ENCODE assay signal across 22 cellular contexts in genomic region chr3:190621209-190621608, GRCh38.
"Had no signal": no experiment of that assay in that cellular context is flagged by ENCODE, and none has a peak within 500 bp of the region (broad histone marks: within the 10 kb centered on the region; RNA-seq: fewer than 3 reads in every experiment).

No MANE protein-coding gene starts in this region.

- H3K9me3 Mint-ChIP-seq: activated naive CD4-positive, alpha-beta T cell treated with anti-CD3 and anti-CD28 coated beads for 36 hours; mesothelial cell of epicardium had no signal

- H3K4me3 Mint-ChIP-seq: activated CD4-positive, alpha-beta T cell treated with anti-CD3 and anti-CD28 coated beads, Interleukin-2, amount 10 ng/mL, durations not matched to agents 7 days and 5 days; activated CD8-positive, alpha-beta T cell treated with anti-CD3 and anti-CD28 coated beads, Interleukin-2, amount 10 ng/mL, durations not matched to agents 7 days and 5 days; activated naive CD4-positive, alpha-beta T cell treated with anti-CD3 and anti-CD28 coated beads for 36 hours; activated T-cell treated with anti-CD3 and anti-CD28 coated beads, Interleukin-2, amount 50 U/mL, for 24 hours; mesothelial cell of epicardium; stimulated activated naive CD8-positive, alpha-beta T cell treated with anti-CD3 and anti-CD28 coated beads, Interleukin-15, amount 100 ng/mL, for 72 hours had no signal

- FAIRE-seq: endometrium, keratinocyte had no signal

- H3K4me3 ChIP-seq: colonic mucosa, gastrocnemius medialis, lower lobe of right lung, prostate gland, right atrium auricular region, suprapubic skin, transverse colon, uterus had no signal

- H3K36me3 ChIP-seq: brain microvascular endothelial cell, colonic mucosa, gastrocnemius medialis, prostate gland, right atrium auricular region, transverse colon, uterus had no signal

- H3K27me3 ChIP-seq: brain microvascular endothelial cell, colonic mucosa, gastrocnemius medialis, right atrium auricular region, suprapubic skin, transverse colon, uterus had no signal

- ATAC-seq: activated CD8-positive, alpha-beta T cell treated with anti-CD3 and anti-CD28 coated beads, Interleukin-2, amount 10 ng/mL, durations not matched to agents 7 days and 5 days; gastrocnemius medialis; stimulated activated naive CD8-positive, alpha-beta T cell treated with anti-CD3 and anti-CD28 coated beads, Interleukin-15, amount 100 ng/mL, for 72 hours had no signal

- H3K27ac ChIP-seq: brain microvascular endothelial cell, colonic mucosa, gastrocnemius medialis, lower lobe of right lung, prostate gland, right atrium auricular region, suprapubic skin, transverse colon, uterus had no signal

- DNase-seq: activated CD4-positive, alpha-beta T cell treated with anti-CD3 and anti-CD28 coated beads, Interleukin-2, amount 10 ng/mL, durations not matched to agents 7 days and 5 days; activated CD4-positive, CD25-positive, alpha-beta regulatory T cell; activated CD8-positive, alpha-beta T cell treated with anti-CD3 and anti-CD28 coated beads, Interleukin-2, amount 10 ng/mL, durations not matched to agents 7 days and 5 days; activated naive CD4-positive, alpha-beta T cell treated with anti-CD3 and anti-CD28 coated beads for 36 hours; activated T-cell treated with anti-CD3 and anti-CD28 coated beads, Interleukin-2, amount 50 U/mL, for 24 hours; aorta; brain microvascular endothelial cell; central memory CD4-positive, alpha-beta T cell; colonic mucosa; gastrocnemius medialis; head of caudate nucleus; lower lobe of right lung; stimulated activated naive CD8-positive, alpha-beta T cell treated with anti-CD3 and anti-CD28 coated beads, Interleukin-15, amount 100 ng/mL, for 72 hours; T-helper 9 cell; transverse colon; uterus had no signal

- H3K27me3 Mint-ChIP-seq: activated CD4-positive, alpha-beta T cell treated with anti-CD3 and anti-CD28 coated beads, Interleukin-2, amount 10 ng/mL, durations not matched to agents 7 days and 5 days; activated T-cell treated with anti-CD3 and anti-CD28 coated beads, Interleukin-2, amount 50 U/mL, for 24 hours; stimulated activated naive CD8-positive, alpha-beta T cell treated with anti-CD3 and anti-CD28 coated beads, Interleukin-15, amount 100 ng/mL, for 72 hours had no signal

- H3K4me1 ChIP-seq: colonic mucosa, gastrocnemius medialis, prostate gland, right atrium auricular region, suprapubic skin, transverse colon, uterus had no signal

- H3K27ac Mint-ChIP-seq: activated CD4-positive, alpha-beta T cell treated with anti-CD3 and anti-CD28 coated beads, Interleukin-2, amount 10 ng/mL, durations not matched to agents 7 days and 5 days; activated CD8-positive, alpha-beta T cell treated with anti-CD3 and anti-CD28 coated beads, Interleukin-2, amount 10 ng/mL, durations not matched to agents 7 days and 5 days; activated naive CD4-positive, alpha-beta T cell treated with anti-CD3 and anti-CD28 coated beads for 36 hours; activated T-cell treated with anti-CD3 and anti-CD28 coated beads, Interleukin-2, amount 50 U/mL, for 24 hours; mesothelial cell of epicardium; stimulated activated naive CD8-positive, alpha-beta T cell treated with anti-CD3 and anti-CD28 coated beads, Interleukin-15, amount 100 ng/mL, for 72 hours had no signal

- H3K9me3 ChIP-seq: colonic mucosa, gastrocnemius medialis, lower lobe of right lung, prostate gland, right atrium auricular region, suprapubic skin, transverse colon, uterus had no signal
